In the genomic region with DNA sequence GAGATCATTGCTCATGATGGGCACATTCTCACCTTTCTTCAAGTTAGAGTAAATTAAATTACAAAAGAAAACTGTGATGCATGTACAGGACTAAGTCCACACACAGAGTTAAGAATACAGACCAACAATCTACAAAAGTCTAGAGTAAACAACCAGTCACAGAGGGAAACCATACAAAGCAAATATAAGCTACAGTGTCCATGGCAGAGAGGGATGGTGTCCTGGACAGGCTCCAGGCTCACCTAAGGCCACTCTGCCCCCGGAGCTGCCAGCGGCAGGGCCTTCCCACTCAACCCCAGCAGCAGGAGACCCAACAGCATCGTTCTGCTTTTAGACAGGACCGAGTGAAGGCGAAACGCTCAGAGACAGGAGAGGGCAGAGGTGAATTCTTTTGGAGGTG, we compare ENCODE assay signal across 18 cellular contexts. TPM values are rescaled to one million over a fixed set of nuclear protein-coding genes. Genes with fewer than 3 reads are reported as not detected.
"Had no signal": no experiment of that assay in that cellular context is flagged by ENCODE, and none has a peak within 500 bp of the region (broad histone marks: within the 10 kb centered on the region; RNA-seq: fewer than 3 reads in every experiment).

No MANE protein-coding gene starts in this region.

- H3K27ac ChIP-seq: brain microvascular endothelial cell, foreskin keratinocyte, upper lobe of left lung had no signal

- DNase-seq: activated CD4-positive, alpha-beta T cell treated with anti-CD3 and anti-CD28 coated beads, Interleukin-2, amount 50 U/mL, for 1 hour; activated CD4-positive, CD25-positive, alpha-beta regulatory T cell; amygdala; brain microvascular endothelial cell; endodermal cell; foreskin keratinocyte; natural killer cell; occipital lobe; stimulated activated CD4-positive, alpha-beta T cell treated with anti-CD3 and anti-CD28 coated beads, Interleukin-4, amount 100 ng/mL, for 1 hour; stimulated activated CD8-positive, alpha-beta memory T cell treated with anti-CD3 and anti-CD28 coated beads, Interleukin-4, amount 100 ng/mL, for 48 hours; stimulated activated naive CD8-positive, alpha-beta T cell treated with anti-CD3 and anti-CD28 coated beads, Interleukin-15, Interleukin-2, amounts not matched to agents 100 U/mL and 50 U/mL, for 24 hours; T-helper 2 cell had no signal

- FAIRE-seq: islet of Langerhans, TTC549 had no signal

- ATAC-seq: activated naive CD4-positive, alpha-beta T cell treated with anti-CD3 and anti-CD28 coated beads, Interleukin-2, amount 50 U/mL, for 72 hours; esophagus mucosa; foreskin keratinocyte; left lobe of liver; natural killer cell; stimulated activated naive CD8-positive, alpha-beta T cell treated with anti-CD3 and anti-CD28 coated beads, Interleukin-15, Interleukin-2, amounts not matched to agents 100 U/mL and 50 U/mL, for 24 hours had no signal

- H3K4me3 ChIP-seq: upper lobe of left lung had no signal

- H3K4me1 ChIP-seq: foreskin keratinocyte, upper lobe of left lung had no signal

- H3K36me3 ChIP-seq: brain microvascular endothelial cell, upper lobe of left lung had no signal

- H3K9me3 ChIP-seq: upper lobe of left lung had no signal

- H3K27me3 ChIP-seq: brain microvascular endothelial cell, foreskin keratinocyte, upper lobe of left lung had no signal

RNA-seq across cellular contexts. Expression of gene PDE10A, which starts 16.0 kb away (rescaled TPM):
- total RNA-seq: activated naive CD4-positive, alpha-beta T cell treated with anti-CD3 and anti-CD28 coated beads, Interleukin-2, amount 50 U/mL, for 72 hours; foreskin keratinocyte; natural killer cell had no signal
- polyA plus RNA-seq: foreskin keratinocyte had no signal
